ENCODE assay signal across 7 cellular contexts in genomic region chr3:55488398-55489055, GRCh38. TPM values are rescaled to one million over a fixed set of nuclear protein-coding genes. Genes with fewer than 3 reads are reported as not detected.
DNase-seq lines count a peak whose midpoint lies in the region; TF ChIP-seq lines count a peak whose summit lies in the region.

No MANE protein-coding gene starts in this region.

- H3K9ac ChIP-seq in iPS-20b (ENCODE audit: low read depth, low read length), result peak overlapping the region; percentile 52; the same call in 1 of the 2 replicates

- H3K4me3 ChIP-seq in GM12875 (ENCODE audit: low read depth, low read length), result peak overlapping the region; percentile 70
- H3K4me3 ChIP-seq in iPS-20b (ENCODE audit: low read length), result peak overlapping the region; percentile 89
- H3K4me3 ChIP-seq in skin epidermis, result peak overlapping the region; percentile 51 to 84 (median 60)

- in situ Hi-C loops in T47D (cut with HindIII; ENCODE audit: low pct_unique_long_range_greater_than_20kb, low sequenced_read_pairs), result no loop called here

- peaks cover 91% of the 10 kb centered on the region for H3K27me3 ChIP-seq in iPS-20b (ENCODE audit: insufficient read depth, low read length)

- no peak overlapping the region for H3K27ac ChIP-seq in iPS-20b (ENCODE audit: low read length)
- peak overlapping the region in 18 of 21 experiments; percentile 10 to 96 (median 84) for H3K27ac ChIP-seq in skin epidermis

- H3K36me3 ChIP-seq in iPS-20b (ENCODE audit: insufficient read depth, low read depth, low read length), result no peaks in the 10 kb centered on the region

- DNase-seq in M059J (ENCODE audit: low read depth) (peak; percentile 91), T47D (ENCODE audit: low read depth in 1 of 2, low spot score in 1 of 2) (peak; percentile 58 to 70), GDM1 (lab: John Stamatoyannopoulos, UW) (no peak)
- no peak for DNase-seq in effector CD4-positive, alpha-beta T cell

- H3K9me3 ChIP-seq in iPS-20b (ENCODE audit: insufficient read depth, low read depth, low read length), result peaks cover 2% of the 10 kb centered on the region; the same call in 1 of the 2 replicates

- no peak for TF ChIP-seq CTCF in GM12875 (IDR thresholded peaks at IDR 0.05; ENCODE audit: borderline replicate concordance, insufficient read depth, low read depth, low read length)

- peaks cover 12% of the 10 kb centered on the region for H3K4me1 ChIP-seq in iPS-20b (ENCODE audit: insufficient read depth, low read length)

RNA-seq across cellular contexts. Expression of gene WNT5A, which starts 1.4 kb away (rescaled TPM):
- 92.8 and 113 TPM in 2 replicates for total RNA-seq in M059J (2014; rRNA removed; shearing (Covaris generic))

Comparison
In these comparisons a context has a peak if more than half of its experiments do, and no peak if none do; other contexts are left out.
1. DNase-seq: peak in M059J (single experiment) and T47D (2 of 2); none in GDM1 (single experiment) and effector CD4-positive, alpha-beta T cell (single experiment).
2. Peak in every context shown above with its lines, with median percentiles within 50 percentile points of each other: H3K4me3 ChIP-seq.